1 cellular context compared by ENCODE assay signal in the genomic region with DNA sequence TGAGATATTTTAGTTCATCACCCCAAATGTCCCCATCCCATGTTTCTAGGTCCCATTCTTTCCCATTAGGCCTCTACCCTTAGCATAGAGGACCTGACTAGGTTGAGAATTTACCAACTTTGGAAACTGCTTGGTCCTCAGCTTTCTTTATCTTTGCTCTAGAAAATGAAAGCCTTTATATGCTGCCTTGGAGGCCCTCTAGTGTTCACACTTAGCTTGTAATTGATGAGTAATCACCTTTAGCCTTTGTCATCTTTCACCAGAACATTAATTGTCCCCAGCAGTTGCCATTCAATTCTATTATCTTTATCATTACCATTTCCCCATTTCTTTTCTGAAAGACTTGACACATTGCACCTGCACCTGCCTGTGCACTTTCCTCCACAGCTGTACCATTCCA.
TF ChIP-seq lines count a peak whose summit lies in the region.

No MANE protein-coding gene starts in this region.

TF ChIP-seq in SK-N-SH, 30 proteins besides CTCF, POLR2A, EP300 and RAD21 (continued from another document):
- TF ChIP-seq, protein P1, sequence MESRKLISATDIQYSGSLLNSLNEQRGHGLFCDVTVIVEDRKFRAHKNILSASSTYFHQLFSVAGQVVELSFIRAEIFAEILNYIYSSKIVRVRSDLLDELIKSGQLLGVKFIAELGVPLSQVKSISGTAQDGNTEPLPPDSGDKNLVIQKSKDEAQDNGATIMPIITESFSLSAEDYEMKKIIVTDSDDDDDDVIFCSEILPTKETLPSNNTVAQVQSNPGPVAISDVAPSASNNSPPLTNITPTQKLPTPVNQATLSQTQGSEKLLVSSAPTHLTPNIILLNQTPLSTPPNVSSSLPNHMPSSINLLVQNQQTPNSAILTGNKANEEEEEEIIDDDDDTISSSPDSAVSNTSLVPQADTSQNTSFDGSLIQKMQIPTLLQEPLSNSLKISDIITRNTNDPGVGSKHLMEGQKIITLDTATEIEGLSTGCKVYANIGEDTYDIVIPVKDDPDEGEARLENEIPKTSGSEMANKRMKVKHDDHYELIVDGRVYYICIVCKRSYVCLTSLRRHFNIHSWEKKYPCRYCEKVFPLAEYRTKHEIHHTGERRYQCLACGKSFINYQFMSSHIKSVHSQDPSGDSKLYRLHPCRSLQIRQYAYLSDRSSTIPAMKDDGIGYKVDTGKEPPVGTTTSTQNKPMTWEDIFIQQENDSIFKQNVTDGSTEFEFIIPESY (IDR thresholded peaks at IDR 0.05; ENCODE audit: borderline replicate concordance, low read depth) = no peak
- no peak for TF ChIP-seq ELF1 (IDR thresholded peaks at IDR 0.05)
